ENCODE assay signal across 1 cellular context in the genomic region with DNA sequence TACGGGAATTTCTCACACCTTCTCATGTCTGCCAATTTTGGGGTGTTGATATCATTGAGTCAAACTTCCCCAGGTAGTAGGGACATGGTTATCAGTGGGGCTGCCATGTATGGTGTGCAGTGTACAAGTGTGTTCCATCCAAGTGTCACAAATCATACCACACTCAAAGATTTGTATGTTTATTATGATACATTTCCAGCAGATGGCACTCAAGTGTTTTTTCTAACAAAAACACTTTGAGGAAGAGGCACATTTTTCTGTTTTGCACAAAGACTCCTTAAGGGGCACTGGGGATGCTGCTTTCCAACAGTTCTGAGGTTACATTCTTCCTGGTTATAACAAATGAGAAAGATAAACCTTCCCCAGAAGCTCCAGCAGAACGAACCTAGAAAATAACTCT.
TF ChIP-seq lines count a peak whose summit lies in the region.

No MANE protein-coding gene starts in this region.

TF ChIP-seq in GM23338, 12 proteins besides CTCF, POLR2A, EP300 and RAD21 (continued from another document):
- TF ChIP-seq, protein P1, sequence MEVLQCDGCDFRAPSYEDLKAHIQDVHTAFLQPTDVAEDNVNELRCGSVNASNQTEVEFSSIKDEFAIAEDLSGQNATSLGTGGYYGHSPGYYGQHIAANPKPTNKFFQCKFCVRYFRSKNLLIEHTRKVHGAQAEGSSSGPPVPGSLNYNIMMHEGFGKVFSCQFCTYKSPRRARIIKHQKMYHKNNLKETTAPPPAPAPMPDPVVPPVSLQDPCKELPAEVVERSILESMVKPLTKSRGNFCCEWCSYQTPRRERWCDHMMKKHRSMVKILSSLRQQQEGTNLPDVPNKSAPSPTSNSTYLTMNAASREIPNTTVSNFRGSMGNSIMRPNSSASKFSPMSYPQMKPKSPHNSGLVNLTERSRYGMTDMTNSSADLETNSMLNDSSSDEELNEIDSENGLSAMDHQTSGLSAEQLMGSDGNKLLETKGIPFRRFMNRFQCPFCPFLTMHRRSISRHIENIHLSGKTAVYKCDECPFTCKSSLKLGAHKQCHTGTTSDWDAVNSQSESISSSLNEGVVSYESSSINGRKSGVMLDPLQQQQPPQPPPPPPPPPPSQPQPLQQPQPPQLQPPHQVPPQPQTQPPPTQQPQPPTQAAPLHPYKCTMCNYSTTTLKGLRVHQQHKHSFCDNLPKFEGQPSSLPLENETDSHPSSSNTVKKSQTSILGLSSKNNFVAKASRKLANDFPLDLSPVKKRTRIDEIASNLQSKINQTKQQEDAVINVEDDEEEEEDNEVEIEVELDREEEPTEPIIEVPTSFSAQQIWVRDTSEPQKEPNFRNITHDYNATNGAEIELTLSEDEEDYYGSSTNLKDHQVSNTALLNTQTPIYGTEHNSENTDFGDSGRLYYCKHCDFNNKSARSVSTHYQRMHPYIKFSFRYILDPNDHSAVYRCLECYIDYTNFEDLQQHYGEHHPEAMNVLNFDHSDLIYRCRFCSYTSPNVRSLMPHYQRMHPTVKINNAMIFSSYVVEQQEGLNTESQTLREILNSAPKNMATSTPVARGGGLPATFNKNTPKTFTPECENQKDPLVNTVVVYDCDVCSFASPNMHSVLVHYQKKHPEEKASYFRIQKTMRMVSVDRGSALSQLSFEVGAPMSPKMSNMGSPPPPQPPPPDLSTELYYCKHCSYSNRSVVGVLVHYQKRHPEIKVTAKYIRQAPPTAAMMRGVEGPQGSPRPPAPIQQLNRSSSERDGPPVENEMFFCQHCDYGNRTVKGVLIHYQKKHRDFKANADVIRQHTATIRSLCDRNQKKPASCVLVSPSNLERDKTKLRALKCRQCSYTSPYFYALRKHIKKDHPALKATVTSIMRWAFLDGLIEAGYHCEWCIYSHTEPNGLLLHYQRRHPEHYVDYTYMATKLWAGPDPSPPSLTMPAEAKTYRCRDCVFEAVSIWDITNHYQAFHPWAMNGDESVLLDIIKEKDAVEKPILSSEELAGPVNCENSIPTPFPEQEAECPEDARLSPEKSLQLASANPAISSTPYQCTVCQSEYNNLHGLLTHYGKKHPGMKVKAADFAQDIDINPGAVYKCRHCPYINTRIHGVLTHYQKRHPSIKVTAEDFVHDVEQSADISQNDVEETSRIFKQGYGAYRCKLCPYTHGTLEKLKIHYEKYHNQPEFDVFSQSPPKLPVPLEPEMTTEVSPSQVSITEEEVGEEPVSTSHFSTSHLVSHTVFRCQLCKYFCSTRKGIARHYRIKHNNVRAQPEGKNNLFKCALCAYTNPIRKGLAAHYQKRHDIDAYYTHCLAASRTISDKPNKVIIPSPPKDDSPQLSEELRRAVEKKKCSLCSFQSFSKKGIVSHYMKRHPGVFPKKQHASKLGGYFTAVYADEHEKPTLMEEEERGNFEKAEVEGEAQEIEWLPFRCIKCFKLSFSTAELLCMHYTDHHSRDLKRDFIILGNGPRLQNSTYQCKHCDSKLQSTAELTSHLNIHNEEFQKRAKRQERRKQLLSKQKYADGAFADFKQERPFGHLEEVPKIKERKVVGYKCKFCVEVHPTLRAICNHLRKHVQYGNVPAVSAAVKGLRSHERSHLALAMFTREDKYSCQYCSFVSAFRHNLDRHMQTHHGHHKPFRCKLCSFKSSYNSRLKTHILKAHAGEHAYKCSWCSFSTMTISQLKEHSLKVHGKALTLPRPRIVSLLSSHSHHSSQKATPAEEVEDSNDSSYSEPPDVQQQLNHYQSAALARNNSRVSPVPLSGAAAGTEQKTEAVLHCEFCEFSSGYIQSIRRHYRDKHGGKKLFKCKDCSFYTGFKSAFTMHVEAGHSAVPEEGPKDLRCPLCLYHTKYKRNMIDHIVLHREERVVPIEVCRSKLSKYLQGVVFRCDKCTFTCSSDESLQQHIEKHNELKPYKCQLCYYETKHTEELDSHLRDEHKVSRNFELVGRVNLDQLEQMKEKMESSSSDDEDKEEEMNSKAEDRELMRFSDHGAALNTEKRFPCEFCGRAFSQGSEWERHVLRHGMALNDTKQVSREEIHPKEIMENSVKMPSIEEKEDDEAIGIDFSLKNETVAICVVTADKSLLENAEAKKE (CRISPR knock-in tag; IDR thresholded peaks at IDR 0.05), result no peak
- TF ChIP-seq, protein P2, sequence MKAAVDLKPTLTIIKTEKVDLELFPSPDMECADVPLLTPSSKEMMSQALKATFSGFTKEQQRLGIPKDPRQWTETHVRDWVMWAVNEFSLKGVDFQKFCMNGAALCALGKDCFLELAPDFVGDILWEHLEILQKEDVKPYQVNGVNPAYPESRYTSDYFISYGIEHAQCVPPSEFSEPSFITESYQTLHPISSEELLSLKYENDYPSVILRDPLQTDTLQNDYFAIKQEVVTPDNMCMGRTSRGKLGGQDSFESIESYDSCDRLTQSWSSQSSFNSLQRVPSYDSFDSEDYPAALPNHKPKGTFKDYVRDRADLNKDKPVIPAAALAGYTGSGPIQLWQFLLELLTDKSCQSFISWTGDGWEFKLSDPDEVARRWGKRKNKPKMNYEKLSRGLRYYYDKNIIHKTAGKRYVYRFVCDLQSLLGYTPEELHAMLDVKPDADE (IDR thresholded peaks at IDR 0.05), result no peak
- no peak for TF ChIP-seq EZH2phosphoT487 (IDR thresholded peaks at IDR 0.05; ENCODE audit: unreplicated experiment)
- TF ChIP-seq ZNF114 (CRISPR knock-in tag; IDR thresholded peaks at IDR 0.05), result no peak
- TF ChIP-seq, protein P3, sequence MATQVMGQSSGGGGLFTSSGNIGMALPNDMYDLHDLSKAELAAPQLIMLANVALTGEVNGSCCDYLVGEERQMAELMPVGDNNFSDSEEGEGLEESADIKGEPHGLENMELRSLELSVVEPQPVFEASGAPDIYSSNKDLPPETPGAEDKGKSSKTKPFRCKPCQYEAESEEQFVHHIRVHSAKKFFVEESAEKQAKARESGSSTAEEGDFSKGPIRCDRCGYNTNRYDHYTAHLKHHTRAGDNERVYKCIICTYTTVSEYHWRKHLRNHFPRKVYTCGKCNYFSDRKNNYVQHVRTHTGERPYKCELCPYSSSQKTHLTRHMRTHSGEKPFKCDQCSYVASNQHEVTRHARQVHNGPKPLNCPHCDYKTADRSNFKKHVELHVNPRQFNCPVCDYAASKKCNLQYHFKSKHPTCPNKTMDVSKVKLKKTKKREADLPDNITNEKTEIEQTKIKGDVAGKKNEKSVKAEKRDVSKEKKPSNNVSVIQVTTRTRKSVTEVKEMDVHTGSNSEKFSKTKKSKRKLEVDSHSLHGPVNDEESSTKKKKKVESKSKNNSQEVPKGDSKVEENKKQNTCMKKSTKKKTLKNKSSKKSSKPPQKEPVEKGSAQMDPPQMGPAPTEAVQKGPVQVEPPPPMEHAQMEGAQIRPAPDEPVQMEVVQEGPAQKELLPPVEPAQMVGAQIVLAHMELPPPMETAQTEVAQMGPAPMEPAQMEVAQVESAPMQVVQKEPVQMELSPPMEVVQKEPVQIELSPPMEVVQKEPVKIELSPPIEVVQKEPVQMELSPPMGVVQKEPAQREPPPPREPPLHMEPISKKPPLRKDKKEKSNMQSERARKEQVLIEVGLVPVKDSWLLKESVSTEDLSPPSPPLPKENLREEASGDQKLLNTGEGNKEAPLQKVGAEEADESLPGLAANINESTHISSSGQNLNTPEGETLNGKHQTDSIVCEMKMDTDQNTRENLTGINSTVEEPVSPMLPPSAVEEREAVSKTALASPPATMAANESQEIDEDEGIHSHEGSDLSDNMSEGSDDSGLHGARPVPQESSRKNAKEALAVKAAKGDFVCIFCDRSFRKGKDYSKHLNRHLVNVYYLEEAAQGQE (IDR thresholded peaks at IDR 0.05; ENCODE audit: unreplicated experiment), result no peak
- TF ChIP-seq NANOG (IDR thresholded peaks at IDR 0.05; ENCODE audit: borderline replicate concordance), result no peak
- TF ChIP-seq POLR2AphosphoS5 (IDR thresholded peaks at IDR 0.05; ENCODE audit: low read depth), result no peak
- TF ChIP-seq STAT1 (IDR thresholded peaks at IDR 0.05; ENCODE audit: unreplicated experiment), result no peak
- TF ChIP-seq ZNF331 (CRISPR knock-in tag; IDR thresholded peaks at IDR 0.05; ENCODE audit: low read depth), result no peak
- TF ChIP-seq EZH2 (IDR thresholded peaks at IDR 0.05; ENCODE audit: low read depth, unreplicated experiment), result no peak
- no peak for TF ChIP-seq JUNB (IDR thresholded peaks at IDR 0.05; ENCODE audit: unreplicated experiment)
TF ChIP-seq in GM23338: peak in this region for 0.
